Comparison of ENCODE assay signal across 1 cellular context in the genomic region with DNA sequence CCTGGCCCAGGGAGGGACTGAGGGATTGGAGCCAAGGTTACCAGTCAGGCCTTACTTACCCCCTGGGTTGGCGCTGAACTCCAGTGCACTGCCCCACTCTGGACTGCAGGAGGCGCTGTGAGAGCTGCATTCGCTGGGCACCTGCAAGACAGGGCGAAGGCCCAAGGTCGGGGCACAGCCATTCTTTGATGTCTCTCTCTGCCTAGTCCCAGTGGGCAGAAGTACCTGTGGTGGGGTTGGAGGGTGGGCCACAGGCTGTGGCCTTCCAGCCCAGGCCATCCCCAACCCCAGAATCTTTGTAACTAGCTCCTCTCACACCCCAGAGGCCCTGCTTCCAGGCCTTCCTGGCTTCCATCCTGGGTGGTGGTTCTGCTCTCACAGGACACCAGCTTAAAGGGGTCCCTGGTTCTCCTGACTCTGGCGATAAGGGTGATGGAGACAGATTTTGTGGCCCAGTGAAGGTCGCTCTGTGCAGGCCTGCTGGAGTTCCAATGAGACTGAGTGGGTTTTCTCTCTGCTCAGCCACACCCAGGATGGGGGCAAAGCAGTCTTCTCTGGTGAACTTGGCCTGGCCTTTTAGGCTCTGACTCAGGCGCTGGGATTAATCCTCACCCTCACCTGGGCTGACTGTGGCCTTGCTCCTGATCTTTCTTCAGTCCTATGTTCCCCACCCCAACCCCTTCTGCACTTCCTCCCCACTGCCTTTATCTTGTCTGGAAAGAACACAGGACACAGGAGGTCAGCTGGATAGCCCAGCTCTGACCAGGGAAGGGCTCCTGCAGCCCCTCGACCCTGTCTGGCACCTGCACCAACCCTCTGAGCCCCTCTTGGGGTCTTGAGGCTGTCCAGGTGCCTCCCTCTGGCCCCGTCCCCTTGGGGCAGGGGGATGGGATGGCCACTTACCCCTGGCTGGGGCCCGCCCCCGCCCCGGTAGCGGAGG.
TF ChIP-seq lines count a peak whose summit lies in the region.

No MANE protein-coding gene starts in this region.

TF ChIP-seq in H1, 55 proteins besides CTCF, POLR2A, EP300 and RAD21:
- TF ChIP-seq EZH2 (IDR thresholded peaks at IDR 0.05; ENCODE audit: low read depth, low read length, severe bottlenecking), result no peak
- TF ChIP-seq POLR2AphosphoS5 (IDR thresholded peaks at IDR 0.05; ENCODE audit: low read depth, low read length), result no peak
- TF ChIP-seq PHF8 (conservative IDR thresholded peaks at IDR 0.05; ENCODE audit: low read depth, low read length), result no peak
- TF ChIP-seq NANOG (IDR thresholded peaks at IDR 0.05; ENCODE audit: insufficient read depth, low read depth, low read length, poor library complexity, severe bottlenecking), result no peak
- TF ChIP-seq, protein P1, sequence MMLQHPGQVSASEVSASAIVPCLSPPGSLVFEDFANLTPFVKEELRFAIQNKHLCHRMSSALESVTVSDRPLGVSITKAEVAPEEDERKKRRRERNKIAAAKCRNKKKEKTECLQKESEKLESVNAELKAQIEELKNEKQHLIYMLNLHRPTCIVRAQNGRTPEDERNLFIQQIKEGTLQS (IDR thresholded peaks at IDR 0.05; ENCODE audit: insufficient read depth, low read depth, low read length), result no peak
- no peak for TF ChIP-seq JUND (IDR thresholded peaks at IDR 0.05; ENCODE audit: low read length)
- TF ChIP-seq GTF2F1 (IDR thresholded peaks at IDR 0.05; ENCODE audit: borderline replicate concordance, low read depth, low read length), result no peak
- TF ChIP-seq, protein P2, sequence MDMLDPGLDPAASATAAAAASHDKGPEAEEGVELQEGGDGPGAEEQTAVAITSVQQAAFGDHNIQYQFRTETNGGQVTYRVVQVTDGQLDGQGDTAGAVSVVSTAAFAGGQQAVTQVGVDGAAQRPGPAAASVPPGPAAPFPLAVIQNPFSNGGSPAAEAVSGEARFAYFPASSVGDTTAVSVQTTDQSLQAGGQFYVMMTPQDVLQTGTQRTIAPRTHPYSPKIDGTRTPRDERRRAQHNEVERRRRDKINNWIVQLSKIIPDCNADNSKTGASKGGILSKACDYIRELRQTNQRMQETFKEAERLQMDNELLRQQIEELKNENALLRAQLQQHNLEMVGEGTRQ (IDR thresholded peaks at IDR 0.05; ENCODE audit: low read length), result no peak
- no peak for TF ChIP-seq KDM1A (IDR thresholded peaks at IDR 0.05; ENCODE audit: borderline replicate concordance, low read length)
- no peak for TF ChIP-seq TCF12 (IDR thresholded peaks at IDR 0.05; ENCODE audit: low read depth, low read length)
- no peak for TF ChIP-seq SRF (IDR thresholded peaks at IDR 0.05; ENCODE audit: low read depth, low read length)
- TF ChIP-seq KDM4A (IDR thresholded peaks at IDR 0.05; ENCODE audit: low read depth, low read length, severe bottlenecking), result no peak
- TF ChIP-seq HDAC2 (IDR thresholded peaks at IDR 0.05; ENCODE audit: borderline replicate concordance in 1 of 2, low read depth in 2 of 2, low read length in 2 of 2), result no peak
- no peak for TF ChIP-seq EGR1 (IDR thresholded peaks at IDR 0.05; ENCODE audit: borderline replicate concordance, low read depth, low read length)
- TF ChIP-seq TEAD4 (IDR thresholded peaks at IDR 0.05; ENCODE audit: low read depth, low read length), result no peak
- TF ChIP-seq RXRA (IDR thresholded peaks at IDR 0.05; ENCODE audit: insufficient read depth, low read depth, low read length), result no peak
- TF ChIP-seq SIX5 (IDR thresholded peaks at IDR 0.05; ENCODE audit: low read depth, low read length), result no peak
